In genomic region chr3:184513276-184514150, GRCh38 we compare ENCODE assay signal across 8 cellular contexts. TPM values are rescaled to one million over a fixed set of nuclear protein-coding genes. Genes with fewer than 3 reads are reported as not detected.
DNase-seq lines count a peak whose midpoint lies in the region; ATAC-seq, FAIRE-seq and TF ChIP-seq lines count a peak whose summit lies in the region.

No MANE protein-coding gene starts in this region.

- peaks cover 42 to 85% of the 10 kb centered on the region in 2 donors for H3K27me3 Mint-ChIP-seq in CD8-positive, alpha-beta memory T cell
- H3K27me3 Mint-ChIP-seq in nephron (ENCODE audit: low read depth) = peaks cover 82% of the 10 kb centered on the region
- peaks cover 41 to 70% of the 10 kb centered on the region in 2 donors for H3K27me3 Mint-ChIP-seq in stimulated activated naive B cell treated with anti-CD40 and anti-IgM and Interleukin-4, amounts not matched to agents 10 μg/mL and 1 μg/mL and 100 μg/mL, for 72 hours

- H3K27ac ChIP-seq in CD8-positive, alpha-beta memory T cell (ENCODE audit: low read depth, low read length) = no peak overlapping the region

- H3K27ac Mint-ChIP-seq in CD8-positive, alpha-beta memory T cell = peak overlapping the region in 1 of 8 donors; percentile 9
- H3K27ac Mint-ChIP-seq in nephron = no peak overlapping the region
- H3K27ac Mint-ChIP-seq in stimulated activated naive B cell treated with anti-CD40 and anti-IgM and Interleukin-4, amounts not matched to agents 10 μg/mL and 1 μg/mL and 100 μg/mL, for 72 hours = no peak overlapping the region

- peak; percentile 67 to 86 (median 71) for DNase-seq in CD8-positive, alpha-beta memory T cell
- DNase-seq in Kasumi-1 (lab: John Stamatoyannopoulos, UW) (peak; percentile 67 to 85), RCC 7860 (ENCODE audit: low spot score) (peak; percentile 33), fibroblast of the aortic adventitia (ENCODE audit: low read depth) (peak; percentile 79)
- peak; percentile 66 to 68 for DNase-seq in activated T-helper 1 cell treated with anti-CD3 and anti-CD28 coated beads, Interleukin-2, amount 50 U/mL, for 16 hours (ENCODE audit: low read depth in 1 of 2, low spot score in 1 of 2)
- DNase-seq in stimulated activated naive B cell treated with anti-CD40 and anti-IgM and Interleukin-4, amounts not matched to agents 10 μg/mL and 1 μg/mL and 100 μg/mL, for 72 hours = peak; percentile 78

- H3K4me3 Mint-ChIP-seq in CD8-positive, alpha-beta memory T cell = peak overlapping the region in 6 of 7 donors; percentile 9 to 74 (median 56)
- peak overlapping the region; percentile 49 to 69 (median 55) for H3K4me3 Mint-ChIP-seq in nephron
- peak overlapping the region; percentile 73 to 82 for H3K4me3 Mint-ChIP-seq in stimulated activated naive B cell treated with anti-CD40 and anti-IgM and Interleukin-4, amounts not matched to agents 10 μg/mL and 1 μg/mL and 100 μg/mL, for 72 hours

- CTCF ChIA-PET in CD8-positive, alpha-beta memory T cell (lab: Charles Lee) = interaction anchor here (0.6 to 3.4 kb wide), 31 partner anchors 9 to 618 kb away, joined by 3 to 33 read pairs (median 4); partner anchors contain the start of gene EPHB3

- POLR2A ChIA-PET in CD8-positive, alpha-beta memory T cell (lab: Charles Lee) = interaction anchor here (0.9 to 1.0 kb wide), 2 partner anchors 161 to 199 kb away, joined by 3 to 4 read pairs; no protein-coding TSS in a partner anchor

- peaks cover 14% of the 10 kb centered on the region for H3K27me3 ChIP-seq in CD8-positive, alpha-beta memory T cell (ENCODE audit: insufficient read depth, low read length, poor library complexity, severe bottlenecking)

- TF ChIP-seq CTCF in fibroblast of the aortic adventitia (IDR thresholded peaks at IDR 0.05; ENCODE audit: insufficient read depth, low read length) (peak; percentile 91), nephron (IDR thresholded peaks at IDR 0.05; ENCODE audit: unreplicated experiment in 3 of 3) (peak; percentile 82 to 86 (median 83))

- H3K4me3 ChIP-seq in CD8-positive, alpha-beta memory T cell (ENCODE audit: low read length) = no peak overlapping the region
- peak overlapping the region; percentile 61 for H3K4me3 ChIP-seq in fibroblast of the aortic adventitia (ENCODE audit: low read depth, low read length)

- H3K36me3 Mint-ChIP-seq in CD8-positive, alpha-beta memory T cell = no peaks in the 10 kb centered on the region
- H3K36me3 Mint-ChIP-seq in nephron (ENCODE audit: low read depth) = peaks cover 5% of the 10 kb centered on the region
- H3K36me3 Mint-ChIP-seq in stimulated activated naive B cell treated with anti-CD40 and anti-IgM and Interleukin-4, amounts not matched to agents 10 μg/mL and 1 μg/mL and 100 μg/mL, for 72 hours = no peaks in the 10 kb centered on the region

- H3K36me3 ChIP-seq in CD8-positive, alpha-beta memory T cell (ENCODE audit: insufficient read depth, low read length) = no peaks in the 10 kb centered on the region

- H3K9me3 Mint-ChIP-seq in CD8-positive, alpha-beta memory T cell = no peaks in the 10 kb centered on the region
- peaks cover 14% of the 10 kb centered on the region for H3K9me3 Mint-ChIP-seq in nephron
- H3K9me3 Mint-ChIP-seq in stimulated activated naive B cell treated with anti-CD40 and anti-IgM and Interleukin-4, amounts not matched to agents 10 μg/mL and 1 μg/mL and 100 μg/mL, for 72 hours = no peaks in the 10 kb centered on the region

- H3K9me3 ChIP-seq in CD8-positive, alpha-beta memory T cell (ENCODE audit: low read length) = no peaks in the 10 kb centered on the region

- peaks cover 9% of the 10 kb centered on the region for H3K4me1 ChIP-seq in CD8-positive, alpha-beta memory T cell (ENCODE audit: insufficient read depth, low read length)

- H3K4me1 Mint-ChIP-seq in CD8-positive, alpha-beta memory T cell = peaks cover 8 to 13% (median 10%) of the 10 kb centered on the region in 3 donors
- H3K4me1 Mint-ChIP-seq in nephron = peaks cover 7% of the 10 kb centered on the region
- peaks cover 7 to 14% of the 10 kb centered on the region in 2 donors for H3K4me1 Mint-ChIP-seq in stimulated activated naive B cell treated with anti-CD40 and anti-IgM and Interleukin-4, amounts not matched to agents 10 μg/mL and 1 μg/mL and 100 μg/mL, for 72 hours

- ATAC-seq in GM21619 (IDR thresholded peaks at IDR 0.05; ENCODE audit: unreplicated experiment) = peak; percentile 90
- peak; percentile 99 for ATAC-seq in stimulated activated naive B cell treated with anti-CD40 and anti-IgM and Interleukin-4, amounts not matched to agents 10 μg/mL and 1 μg/mL and 100 μg/mL, for 72 hours (replicated peaks)

- no peak for FAIRE-seq in RCC 7860 (lab: Jason Lieb, UNC)

RNA-seq across cellular contexts. Expression of gene EPHB3, which starts 48.1 kb away (rescaled TPM):
- total RNA-seq in CD8-positive, alpha-beta memory T cell = under 1 TPM in 1 of 2 experiments, not detected in 1; 0.04 TPM
- polyA plus RNA-seq in CD8-positive, alpha-beta memory T cell = 0.31 TPM
- 2.5 and 4.7 TPM in 2 replicates for total RNA-seq in fibroblast of the aortic adventitia (ENCODE audit: low replicate concordance)
